In genomic region chr22:25078591-25078990, GRCh38 we compare ENCODE assay signal across 30 cellular contexts.
A peak's percentile ranks its signal among the peaks of the same experiment; 100 is the strongest.
DNase-seq lines count a peak whose midpoint lies in the region; ATAC-seq, FAIRE-seq and TF ChIP-seq lines count a peak whose summit lies in the region.
"Had no signal": no experiment of that assay in that cellular context is flagged by ENCODE, and none has a peak within 500 bp of the region (broad histone marks: within the 10 kb centered on the region; RNA-seq: fewer than 3 reads in every experiment).

No MANE protein-coding gene starts in this region.

- no peak overlapping the region for H2AK5ac ChIP-seq in trophoblast cell (ENCODE audit: low read length)

- no peaks in the 10 kb centered on the region for H3K27me3 Mint-ChIP-seq in activated T-cell treated with anti-CD3 and anti-CD28 coated beads, Interleukin-2, amount 50 U/mL, for 24 hours
- no peaks in the 10 kb centered on the region for H3K27me3 Mint-ChIP-seq in activated T-cell treated with anti-CD3 and anti-CD28 coated beads, Interleukin-2, amount 50 U/mL, for 4 hours (ENCODE audit: low read depth)
- H3K27me3 Mint-ChIP-seq: brain, T-helper 17 cell had no signal

- no peak for TF ChIP-seq CTCF in astrocyte of the cerebellum (IDR thresholded peaks at IDR 0.05; ENCODE audit: low read depth, low read length, missing control alignments)

- no peaks in the 10 kb centered on the region for H3K79me2 ChIP-seq in trophoblast cell (ENCODE audit: control insufficient read depth, insufficient read depth, low read length, poor library complexity)

- no peak overlapping the region for H3K4ac ChIP-seq in trophoblast cell (ENCODE audit: low read depth, low read length)

- H3K9me3 Mint-ChIP-seq in activated T-cell treated with anti-CD3 and anti-CD28 coated beads, Interleukin-2, amount 50 U/mL, for 24 hours = no peaks in the 10 kb centered on the region
- H3K9me3 Mint-ChIP-seq in activated T-cell treated with anti-CD3 and anti-CD28 coated beads, Interleukin-2, amount 50 U/mL, for 4 hours = no peaks in the 10 kb centered on the region
- H3K9me3 Mint-ChIP-seq: brain, nephron had no signal

- no peak overlapping the region for H3K14ac ChIP-seq in trophoblast cell (ENCODE audit: low read length)

- no peak overlapping the region for H2BK12ac ChIP-seq in trophoblast cell (ENCODE audit: low read length)

- no peak overlapping the region for H2BK120ac ChIP-seq in trophoblast cell (ENCODE audit: insufficient read depth, low read length, poor library complexity)

- H3K4me3 ChIP-seq in astrocyte of the cerebellum (ENCODE audit: low read depth, low read length) (no peak overlapping the region), trophoblast cell (ENCODE audit: low read depth, low read length) (no peak overlapping the region)
- H3K4me3 ChIP-seq: dorsolateral prefrontal cortex, gastroesophageal sphincter, GM12878, lower lobe of right lung, MG63, SK-N-MC, tibial nerve had no signal

- peak; percentile 46 for FAIRE-seq in urothelium cell line (lab: Jason Lieb, UNC)
- FAIRE-seq: GM12878, TTC549 had no signal

- H3K36me3 Mint-ChIP-seq in activated T-cell treated with anti-CD3 and anti-CD28 coated beads, Interleukin-2, amount 50 U/mL, for 24 hours (ENCODE audit: low read depth) = no peaks in the 10 kb centered on the region
- H3K36me3 Mint-ChIP-seq in activated T-cell treated with anti-CD3 and anti-CD28 coated beads, Interleukin-2, amount 50 U/mL, for 4 hours (ENCODE audit: insufficient read depth) = no peaks in the 10 kb centered on the region
- H3K36me3 Mint-ChIP-seq: brain had no signal

- peaks cover under 1 to 3% of the 10 kb centered on the region in 2 experiments for H3K4me1 ChIP-seq in trophoblast cell (ENCODE audit: control insufficient read depth in 1 of 2, insufficient read depth in 2 of 2, low read length in 2 of 2)

- DNase-seq in activated T-cell treated with anti-CD3 and anti-CD28 coated beads, Interleukin-2, amount 50 U/mL, for 24 hours = no peak
- no peak for DNase-seq in activated T-cell treated with anti-CD3 and anti-CD28 coated beads, Interleukin-2, amount 50 U/mL, for 4 hours
- DNase-seq in astrocyte of the cerebellum (ENCODE audit: low read depth) (peak; percentile 24), trophoblast cell (no peak), urothelium cell line (ENCODE audit: low spot score) (no peak), DMS153 (lab: John Stamatoyannopoulos, UW) (no peak)
- DNase-seq: ACHN; activated CD8-positive, alpha-beta memory T cell treated with anti-CD3 and anti-CD28 coated beads for 24 hours; activated T-cell treated with anti-CD3 and anti-CD28 coated beads for 4 hours; cerebellar nuclear complex; dorsolateral prefrontal cortex; hypothalamus; lower lobe of right lung; MG63; NCI-H1417; NCI-H526; PC-3; stimulated activated naive CD4-positive, alpha-beta T cell treated with Interleukin-2 at 50 U/mL for 16 hours; T-helper 17 cell had no signal

- H3K4me2 ChIP-seq in trophoblast cell (ENCODE audit: low read length) = no peak overlapping the region
- H3K4me2 ChIP-seq: KMS-11 had no signal

- no peak overlapping the region for H3K23ac ChIP-seq in trophoblast cell (ENCODE audit: low read length)

- no peak overlapping the region for H4K91ac ChIP-seq in trophoblast cell (ENCODE audit: low read depth, low read length)

- peaks cover 84% of the 10 kb centered on the region for H3K4me1 Mint-ChIP-seq in activated T-cell treated with anti-CD3 and anti-CD28 coated beads, Interleukin-2, amount 50 U/mL, for 24 hours (ENCODE audit: low read depth)
- peaks cover 51% of the 10 kb centered on the region for H3K4me1 Mint-ChIP-seq in activated T-cell treated with anti-CD3 and anti-CD28 coated beads, Interleukin-2, amount 50 U/mL, for 4 hours (ENCODE audit: low read depth)
- H3K4me1 Mint-ChIP-seq: B cell had no signal

- no peak overlapping the region for H4K12ac ChIP-seq in trophoblast cell (ENCODE audit: low read depth, low read length)

- H2BK5ac ChIP-seq in trophoblast cell (ENCODE audit: low read depth, low read length, poor library complexity) = no peak overlapping the region

- no peak overlapping the region for H3K27ac ChIP-seq in trophoblast cell (ENCODE audit: low read depth, low read length)
- H3K27ac ChIP-seq: gastroesophageal sphincter, KMS-11, lower lobe of right lung, SK-N-MC had no signal

- peak overlapping the region; percentile 8 for H3K18ac ChIP-seq in trophoblast cell (ENCODE audit: low read length)

- no peak overlapping the region for H3K4me3 Mint-ChIP-seq in activated T-cell treated with anti-CD3 and anti-CD28 coated beads, Interleukin-2, amount 50 U/mL, for 24 hours
- H3K4me3 Mint-ChIP-seq in activated T-cell treated with anti-CD3 and anti-CD28 coated beads, Interleukin-2, amount 50 U/mL, for 4 hours = no peak overlapping the region
- H3K4me3 Mint-ChIP-seq: B cell, brain, nephron, T-helper 17 cell had no signal

- ATAC-seq in activated T-cell treated with anti-CD3 and anti-CD28 coated beads, Interleukin-2, amount 50 U/mL, for 4 hours = no peak
- ATAC-seq in HG02678 (IDR thresholded peaks at IDR 0.05; ENCODE audit: unreplicated experiment) = no peak
- no peak for ATAC-seq in GM18870 (IDR thresholded peaks at IDR 0.05; ENCODE audit: unreplicated experiment)
- ATAC-seq: gastroesophageal sphincter, GM12878, lower lobe of right lung, PC-3, T-helper 17 cell had no signal

- no peak overlapping the region for H3K9ac ChIP-seq in trophoblast cell (ENCODE audit: low read length)
- H3K9ac ChIP-seq: KMS-11 had no signal

- H2AFZ ChIP-seq in trophoblast cell (ENCODE audit: insufficient read depth, low read length, poor library complexity) = no peak overlapping the region

- no peaks in the 10 kb centered on the region for H3K9me3 ChIP-seq in trophoblast cell (ENCODE audit: insufficient read depth, low read depth, low read length)
- H3K9me3 ChIP-seq: gastroesophageal sphincter, lower lobe of right lung, MG63, tibial nerve had no signal

- peaks cover 1% of the 10 kb centered on the region for H3K79me1 ChIP-seq in trophoblast cell (ENCODE audit: low read length)

- H3K27me3 ChIP-seq in trophoblast cell (ENCODE audit: insufficient read depth, low read length) = no peaks in the 10 kb centered on the region
- H3K27me3 ChIP-seq: dorsolateral prefrontal cortex, gastroesophageal sphincter, MG63, tibial nerve had no signal

- no CpG with 5 or more reads among the region's 6 CpGs for WGBS in trophoblast cell (ENCODE audit: extremely low coverage, insufficient coverage, insufficient read length)

- H3K27ac Mint-ChIP-seq in activated T-cell treated with anti-CD3 and anti-CD28 coated beads, Interleukin-2, amount 50 U/mL, for 24 hours = peak overlapping the region; percentile 37
- H3K27ac Mint-ChIP-seq: B cell, nephron had no signal

- no peak overlapping the region for H4K8ac ChIP-seq in trophoblast cell (ENCODE audit: low read depth, low read length)

- in situ Hi-C loops in astrocyte of the cerebellum (cut with HindIII; ENCODE audit: low sequenced_read_pairs) = no loop called here

- no peaks in the 10 kb centered on the region for H3K36me3 ChIP-seq in trophoblast cell (ENCODE audit: control insufficient read depth in 1 of 2, insufficient read depth in 2 of 2, low read length in 2 of 2)
- H3K36me3 ChIP-seq: gastroesophageal sphincter, lower lobe of right lung, MG63, tibial nerve had no signal
